Comparison of ENCODE assay signal across 8 cellular contexts in genomic region chr6:28124971-28125353, GRCh38. TPM values are rescaled to one million over a fixed set of nuclear protein-coding genes. Genes with fewer than 3 reads are reported as not detected.
DNase-seq lines count a peak whose midpoint lies in the region; ATAC-seq and TF ChIP-seq lines count a peak whose summit lies in the region.

No MANE protein-coding gene starts in this region.

- peak overlapping the region; percentile 95 for H2AFZ ChIP-seq in neuronal stem cell (ENCODE audit: low read length)

- no peak overlapping the region for H2BK12ac ChIP-seq in neuronal stem cell (ENCODE audit: low read length)

- in situ Hi-C loops in GM13976 (cut with MboI; ENCODE audit: low sequenced_read_pairs, unreplicated experiment): no loop called here
- in situ Hi-C loops in ACHN (cut with HindIII; ENCODE audit: low pct_ligation_motif_present, low pct_unique_long_range_greater_than_20kb, low sequenced_read_pairs): no loop called here

- H3K9ac ChIP-seq in neuronal stem cell (ENCODE audit: low read depth, low read length, poor library complexity): peak overlapping the region; percentile 97

- H3K4me3 ChIP-seq in MG63 (peak overlapping the region; percentile 68), neuronal stem cell (ENCODE audit: low read length in 2 of 2) (peak overlapping the region; percentile 93 to 94)
- H3K4me3 ChIP-seq in effector memory CD4-positive, alpha-beta T cell (ENCODE audit: insufficient read depth, low read depth, low read length, poor library complexity, severe bottlenecking): peak overlapping the region; percentile 70

- H2BK5ac ChIP-seq in neuronal stem cell (ENCODE audit: low read length): no peak overlapping the region

- H3K79me1 ChIP-seq in neuronal stem cell (ENCODE audit: low read depth, low read length): peaks cover 2% of the 10 kb centered on the region

- H2AK5ac ChIP-seq in neuronal stem cell (ENCODE audit: low read depth, low read length): no peak overlapping the region

- no peak overlapping the region for H3K14ac ChIP-seq in neuronal stem cell (ENCODE audit: low read length)

- TF ChIP-seq CTCF in GM13976 (IDR thresholded peaks at IDR 0.05; ENCODE audit: borderline replicate concordance, control extremely low read depth, extremely low read depth, insufficient read depth, missing control alignments): no peak

- H3K23ac ChIP-seq in neuronal stem cell (ENCODE audit: low read depth, low read length, poor library complexity): no peak overlapping the region

- H3K27me3 ChIP-seq in MG63 (no peaks in the 10 kb centered on the region), neuronal stem cell (ENCODE audit: control insufficient read depth in 3 of 3, insufficient read depth in 3 of 3, low read depth in 1 of 3, low read length in 3 of 3) (no peaks in the 10 kb centered on the region)
- H3K27me3 ChIP-seq in effector memory CD4-positive, alpha-beta T cell (replicated peaks; ENCODE audit: control insufficient read depth, insufficient read depth, low read length, poor library complexity, severe bottlenecking): no peaks in the 10 kb centered on the region

- WGBS in neuronal stem cell (ENCODE audit: extremely low coverage in 2 of 2, insufficient read length in 2 of 2, insufficient replicate concordance in 1 of 2), 2 donors: no CpG with 5 or more reads among the region's 6 CpGs

- H2BK120ac ChIP-seq in neuronal stem cell (ENCODE audit: low read depth, low read length): no peak overlapping the region

- peak overlapping the region; percentile 88 for H3K27ac ChIP-seq in effector memory CD4-positive, alpha-beta T cell (ENCODE audit: insufficient read depth, low read length, poor library complexity, severe bottlenecking)
- no peak overlapping the region for H3K27ac ChIP-seq in neuronal stem cell (replicated peaks; ENCODE audit: low read length)

- H3K4me1 ChIP-seq in effector memory CD4-positive, alpha-beta T cell (ENCODE audit: control insufficient read depth, insufficient read depth, low read length, poor library complexity, severe bottlenecking): peaks cover 15% of the 10 kb centered on the region
- peaks cover 0 to 12% of the 10 kb centered on the region in 2 donors for H3K4me1 ChIP-seq in neuronal stem cell (ENCODE audit: control insufficient read depth in 2 of 2, insufficient read depth in 1 of 2, low read depth in 1 of 2, low read length in 2 of 2)

- H3K36me3 ChIP-seq in MG63: peaks cover 6% of the 10 kb centered on the region
- H3K36me3 ChIP-seq in effector memory CD4-positive, alpha-beta T cell (ENCODE audit: control insufficient read depth, insufficient read depth, low read length): peaks cover 25% of the 10 kb centered on the region
- peaks cover 17 to 79% of the 10 kb centered on the region in 2 donors for H3K36me3 ChIP-seq in neuronal stem cell (replicated peaks in 1 of 2; ENCODE audit: control insufficient read depth in 2 of 2, insufficient read depth in 2 of 2, low read length in 2 of 2)

- no peak overlapping the region for H3K18ac ChIP-seq in neuronal stem cell (ENCODE audit: low read length)

- H3K9me3 ChIP-seq in MG63 (no peaks in the 10 kb centered on the region), neuronal stem cell (replicated peaks in 1 of 2; ENCODE audit: control insufficient read depth in 2 of 2, insufficient read depth in 1 of 2, low read depth in 1 of 2, low read length in 2 of 2) (no peaks in the 10 kb centered on the region)
- no peaks in the 10 kb centered on the region for H3K9me3 ChIP-seq in effector memory CD4-positive, alpha-beta T cell (ENCODE audit: control insufficient read depth, low read length)

- no peak overlapping the region for H4K91ac ChIP-seq in neuronal stem cell (ENCODE audit: low read depth, low read length, poor library complexity)

- DNase-seq in MG63 (no peak), neuronal stem cell (ENCODE audit: low spot score) (no peak), GM13976 (ENCODE audit: low spot score) (no peak), GM19240 (ENCODE audit: insufficient read length, low spot score) (no peak), ACHN (no peak), dermis blood vessel endothelial cell (no peak)
- no peak for DNase-seq in effector memory CD4-positive, alpha-beta T cell

- no peak overlapping the region for H2BK15ac ChIP-seq in neuronal stem cell (ENCODE audit: low read length)

- H3K4ac ChIP-seq in neuronal stem cell (ENCODE audit: low read length): no peak overlapping the region

- peak; percentile 15 for ATAC-seq in GM18867 (IDR thresholded peaks at IDR 0.05; ENCODE audit: unreplicated experiment)

- peak overlapping the region; percentile 74 for H3K4me2 ChIP-seq in neuronal stem cell (ENCODE audit: insufficient read depth, low read length, poor library complexity, severe bottlenecking)

- H4K8ac ChIP-seq in neuronal stem cell (ENCODE audit: low read depth, low read length): no peak overlapping the region

RNA-seq across cellular contexts. Expression of gene ZSCAN16, which starts 0.6 kb away (rescaled TPM):
- total RNA-seq in MG63 (2014; rRNA removed; shearing (Covaris generic); ENCODE audit: low replicate concordance): 1.3 and 1.7 TPM in 2 replicates
- polyA plus RNA-seq in neuronal stem cell (2013, experiment 1 of 2): 8.8 TPM
- 8.4 TPM for polyA plus RNA-seq in neuronal stem cell (2013, experiment 2 of 2)
- total RNA-seq in dermis blood vessel endothelial cell: 13.5 and 19.1 TPM in 2 replicates

RNA-seq across cellular contexts. Expression of gene ZKSCAN8, which starts 16.7 kb away (rescaled TPM):
- total RNA-seq in MG63 (2014; rRNA removed; shearing (Covaris generic); ENCODE audit: low replicate concordance): 3.2 and 6.0 TPM in 2 replicates
- 27.5 TPM for polyA plus RNA-seq in neuronal stem cell (2013, experiment 1 of 2)
- polyA plus RNA-seq in neuronal stem cell (2013, experiment 2 of 2): 27.5 TPM
- total RNA-seq in dermis blood vessel endothelial cell: 19.4 and 20.8 TPM in 2 replicates

RNA-seq across cellular contexts. Expression of gene ZNF165, which starts 44.6 kb away (rescaled TPM):
- total RNA-seq in MG63 (2014; rRNA removed; shearing (Covaris generic); ENCODE audit: low replicate concordance): 0.49 TPM in 1 of 2 replicates, not detected in the other
- 0.56 TPM for polyA plus RNA-seq in neuronal stem cell (2013, experiment 1 of 2)
- polyA plus RNA-seq in neuronal stem cell (2013, experiment 2 of 2): 0.69 TPM
- 0.17 and 0.23 TPM in 2 replicates for total RNA-seq in dermis blood vessel endothelial cell
